1 cellular context compared by ENCODE assay signal in genomic region chr12:32106517-32107366, GRCh38.
TF ChIP-seq lines count a peak whose summit lies in the region.

BICD1 (plus strand) TSS chr12:32106847; CDS start chr12:32107332, 485 bp downstream.

TF ChIP-seq in HepG2, 621 proteins besides CTCF, POLR2A, EP300 and RAD21 (continued from another document and continues in another):
- TF ChIP-seq ZNF142 (CRISPR knock-in tag; IDR thresholded peaks at IDR 0.05) (peak; percentile 82; the same call in 1 of the 2 replicates), ZNF75D (CRISPR knock-in tag; IDR thresholded peaks at IDR 0.05; ENCODE audit: borderline replicate concordance) (no peak), ZBTB8A (CRISPR knock-in tag; IDR thresholded peaks at IDR 0.05; ENCODE audit: borderline replicate concordance, low read depth) (no peak), TOPORS (CRISPR knock-in tag; IDR thresholded peaks at IDR 0.05) (peak; percentile 40; the same call in 1 of the 2 replicates), FOXO4 (CRISPR knock-in tag; conservative IDR thresholded peaks at IDR 0.05) (peak; percentile 98), ZNF572 (CRISPR knock-in tag; IDR thresholded peaks at IDR 0.05) (no peak), DR1 (CRISPR knock-in tag; IDR thresholded peaks at IDR 0.05) (0 out of 2 replicates have a peak, but pooled peaks have one; percentile 45), ZNF691 (CRISPR knock-in tag; IDR thresholded peaks at IDR 0.05; ENCODE audit: borderline replicate concordance, low read depth) (no peak), REL (CRISPR knock-in tag; conservative IDR thresholded peaks at IDR 0.05) (0 out of 2 replicates have a peak, but pooled peaks have one; percentile 41), CENPT (CRISPR knock-in tag; IDR thresholded peaks at IDR 0.05; ENCODE audit: low read depth) (no peak), CAMTA2 (CRISPR knock-in tag; IDR thresholded peaks at IDR 0.05; ENCODE audit: borderline replicate concordance) (no peak; the same call in 1 of the 2 replicates), GATAD1 (CRISPR knock-in tag; IDR thresholded peaks at IDR 0.05) (peak; percentile 59), ZNF512 (CRISPR knock-in tag; IDR thresholded peaks at IDR 0.05) (no peak), ZNF441 (CRISPR knock-in tag; IDR thresholded peaks at IDR 0.05; ENCODE audit: borderline replicate concordance) (0 out of 2 replicates have a peak, but pooled peaks have one; percentile 38), NFE2 (CRISPR knock-in tag; IDR thresholded peaks at IDR 0.05) (no peak), HMGA1 (CRISPR knock-in tag; conservative IDR thresholded peaks at IDR 0.05) (no peak), RARG (CRISPR knock-in tag; IDR thresholded peaks at IDR 0.05; ENCODE audit: low read depth) (0 out of 2 replicates have a peak, but pooled peaks have one; percentile 35), SKIL (CRISPR knock-in tag; IDR thresholded peaks at IDR 0.05; ENCODE audit: borderline replicate concordance) (0 out of 2 replicates have a peak, but pooled peaks have one; percentile 17), ZBTB25 (CRISPR knock-in tag; IDR thresholded peaks at IDR 0.05) (peak; percentile 86; the same call in 1 of the 2 replicates), TIGD3 (CRISPR knock-in tag; IDR thresholded peaks at IDR 0.05; ENCODE audit: borderline replicate concordance) (no peak), NR2F1 (CRISPR knock-in tag; IDR thresholded peaks at IDR 0.05) (no peak), GRHL1 (CRISPR knock-in tag; conservative IDR thresholded peaks at IDR 0.05) (no peak), MTA3 (CRISPR knock-in tag; IDR thresholded peaks at IDR 0.05) (no peak), ZNF263 (CRISPR knock-in tag; IDR thresholded peaks at IDR 0.05) (no peak), MATR3 (CRISPR knock-in tag; IDR thresholded peaks at IDR 0.05) (no peak), POLR2AphosphoS5 (IDR thresholded peaks at IDR 0.05; ENCODE audit: low read depth, low read length) (peak; percentile 47; the same call in 1 of the 2 replicates), SNAPC5 (CRISPR knock-in tag; IDR thresholded peaks at IDR 0.05; ENCODE audit: borderline replicate concordance) (0 out of 2 replicates have a peak, but pooled peaks have one; percentile 35), ATF1 (CRISPR knock-in tag; IDR thresholded peaks at IDR 0.05) (no peak), NFE2L2 (IDR thresholded peaks at IDR 0.05; ENCODE audit: low read length) (no peak), ZNF484 (CRISPR knock-in tag; IDR thresholded peaks at IDR 0.05; ENCODE audit: borderline replicate concordance, low read depth) (no peak), YY1 (IDR thresholded peaks at IDR 0.05; ENCODE audit: insufficient read depth, insufficient replicate concordance, low read depth, low read length) (peak; percentile 74), FOXP1 (IDR thresholded peaks at IDR 0.05) (no peak), FOXP1 (CRISPR knock-in tag; IDR thresholded peaks at IDR 0.05) (no peak), PHF20 (CRISPR knock-in tag; IDR thresholded peaks at IDR 0.05) (0 out of 2 replicates have a peak, but pooled peaks have one; percentile 40), HMG20B (CRISPR knock-in tag; conservative IDR thresholded peaks at IDR 0.05) (no peak), TSC22D2 (CRISPR knock-in tag; IDR thresholded peaks at IDR 0.05; ENCODE audit: borderline replicate concordance) (0 out of 2 replicates have a peak, but pooled peaks have one; percentile 72), ZNF577 (CRISPR knock-in tag; IDR thresholded peaks at IDR 0.05; ENCODE audit: borderline replicate concordance, low read depth) (no peak), ZNF143 (CRISPR knock-in tag; IDR thresholded peaks at IDR 0.05) (no peak), RFX1 (IDR thresholded peaks at IDR 0.05) (no peak), FOXA3 (CRISPR knock-in tag; IDR thresholded peaks at IDR 0.05) (peak; percentile 42), JUND (CRISPR knock-in tag; IDR thresholded peaks at IDR 0.05) (no peak), PLSCR1 (CRISPR knock-in tag; IDR thresholded peaks at IDR 0.05; ENCODE audit: borderline replicate concordance) (no peak), NR1H2 (CRISPR knock-in tag; IDR thresholded peaks at IDR 0.05; ENCODE audit: borderline replicate concordance, low read depth) (no peak), MAFF (IDR thresholded peaks at IDR 0.05; ENCODE audit: low read depth, low read length) (no peak), SOX13 (IDR thresholded peaks at IDR 0.05) (no peak; the same call in 1 of the 2 replicates), SOX13 (CRISPR knock-in tag; conservative IDR thresholded peaks at IDR 0.05 in 1 of 2, IDR thresholded peaks at IDR 0.05 in 1 of 2) (peak in 1 of 2 experiments; percentile 1; a peak in 1 of 4 replicates), ZNF720 (CRISPR knock-in tag; IDR thresholded peaks at IDR 0.05) (no peak)
